11 cellular contexts compared by ENCODE assay signal in genomic region chrX:46444011-46444410, GRCh38.
DNase-seq lines count a peak whose midpoint lies in the region; ATAC-seq and FAIRE-seq lines count a peak whose summit lies in the region.
"Had no signal": no experiment of that assay in that cellular context is flagged by ENCODE, and none has a peak within 500 bp of the region (broad histone marks: within the 10 kb centered on the region; RNA-seq: fewer than 3 reads in every experiment).

No MANE protein-coding gene starts in this region.

- peak overlapping the region in 1 of 2 experiments; percentile 48 for H3K18ac ChIP-seq in mesenchymal stem cell (ENCODE audit: low read depth in 1 of 2, low read length in 2 of 2)

- H3K23ac ChIP-seq in mesenchymal stem cell (ENCODE audit: low read length in 2 of 2) = no peak overlapping the region

- H2BK120ac ChIP-seq in mesenchymal stem cell (ENCODE audit: low read depth, low read length) = no peak overlapping the region

- no peak overlapping the region for H2AK5ac ChIP-seq in mesenchymal stem cell (ENCODE audit: low read length, severe bottlenecking)

- no peak for ATAC-seq in activated CD4-positive, CD25-positive, alpha-beta regulatory T cell treated with anti-CD3 and anti-CD28 coated beads, Interleukin-2, amount 50 U/mL, for 24 hours
- no peak for ATAC-seq in Right ventricle myocardium superior (ENCODE audit: poor library complexity)
- ATAC-seq: Right ventricle myocardium inferior; stimulated activated naive B cell treated with anti-CD40 and anti-IgM and Interleukin-4, amounts not matched to agents 10 μg/mL and 1 μg/mL and 100 μg/mL, for 72 hours had no signal

- no peak overlapping the region for H3K9ac ChIP-seq in mesenchymal stem cell (ENCODE audit: low read length)

- H3K4me3 ChIP-seq in mesenchymal stem cell (ENCODE audit: insufficient read depth in 1 of 2, low read depth in 1 of 2, low read length in 2 of 2) = no peak overlapping the region
- no peak overlapping the region for H3K4me3 ChIP-seq in small intestine (ENCODE audit: low read depth in 1 of 2, low read length in 2 of 2)

- no peak overlapping the region for H2AFZ ChIP-seq in mesenchymal stem cell (ENCODE audit: low read depth, low read length)

- H3K9me3 ChIP-seq in mesenchymal stem cell (ENCODE audit: control insufficient read depth, low read length) (peaks cover 11% of the 10 kb centered on the region), small intestine (ENCODE audit: control insufficient read depth, low read depth) (no peaks in the 10 kb centered on the region)

- intact Hi-C loops in Right ventricle myocardium superior (cut with DNase I) = no loop called here

- H4K8ac ChIP-seq in mesenchymal stem cell (ENCODE audit: low read length) = no peak overlapping the region

- DNase-seq in EL (peak; percentile 86), LHCN-M2 (ENCODE audit: low read depth) (peak; percentile 89), amniotic stem cell (lab: John Stamatoyannopoulos, UW) (peak; percentile 15), mesenchymal stem cell (peak; percentile 90), small intestine (no peak), Right ventricle myocardium superior (no peak)
- DNase-seq: head of caudate nucleus; occipital lobe; stimulated activated naive B cell treated with anti-CD40 and anti-IgM and Interleukin-4, amounts not matched to agents 10 μg/mL and 1 μg/mL and 100 μg/mL, for 72 hours had no signal

- no peak for FAIRE-seq in small intestine (lab: Jason Lieb, UNC)

- H3K4me1 ChIP-seq in mesenchymal stem cell (ENCODE audit: control insufficient read depth, insufficient read depth, low read depth, low read length) = peaks cover 10% of the 10 kb centered on the region
- no peaks in the 10 kb centered on the region for H3K4me1 ChIP-seq in small intestine (ENCODE audit: control insufficient read depth in 2 of 2, insufficient read depth in 1 of 2, low read depth in 1 of 2, low read length in 1 of 2)

- peaks cover 0 to 3% of the 10 kb centered on the region in 2 experiments for H3K27me3 ChIP-seq in mesenchymal stem cell (ENCODE audit: control insufficient read depth in 1 of 2, insufficient read depth in 1 of 2, low read length in 2 of 2)
- no peaks in the 10 kb centered on the region for H3K27me3 ChIP-seq in small intestine (ENCODE audit: control insufficient read depth in 2 of 2, insufficient read depth in 2 of 2, low read length in 2 of 2)

- H3K14ac ChIP-seq in mesenchymal stem cell (ENCODE audit: low read length in 2 of 2) = no peak overlapping the region

- no peak overlapping the region for H3K4me2 ChIP-seq in mesenchymal stem cell (ENCODE audit: low read length, poor library complexity, severe bottlenecking)

- H3K36me3 ChIP-seq in mesenchymal stem cell (ENCODE audit: control insufficient read depth in 1 of 2, insufficient read depth in 2 of 2, low read depth in 1 of 2, low read length in 2 of 2) = peaks cover 0 to 7% of the 10 kb centered on the region in 2 experiments
- H3K36me3 ChIP-seq in small intestine (ENCODE audit: control insufficient read depth in 2 of 2, insufficient read depth in 2 of 2, low read length in 2 of 2) = no peaks in the 10 kb centered on the region

- peak overlapping the region in 1 of 2 experiments; percentile 51 for H3K4ac ChIP-seq in mesenchymal stem cell (ENCODE audit: low read depth in 1 of 2, low read length in 2 of 2)

- peak overlapping the region; percentile 79 for H3K27ac ChIP-seq in mesenchymal stem cell (ENCODE audit: low read length, poor library complexity, severe bottlenecking)
- H3K27ac ChIP-seq in small intestine (ENCODE audit: low read depth in 1 of 2, low read length in 1 of 2) = no peak overlapping the region

- no peak overlapping the region for H2BK5ac ChIP-seq in mesenchymal stem cell (ENCODE audit: low read depth, low read length, poor library complexity, severe bottlenecking)

- no peak overlapping the region for H2BK15ac ChIP-seq in mesenchymal stem cell (ENCODE audit: low read depth, poor library complexity, severe bottlenecking)

- peak overlapping the region in 1 of 2 experiments; percentile 63 for H2BK12ac ChIP-seq in mesenchymal stem cell (ENCODE audit: low read length in 2 of 2)

- peaks cover 2% of the 10 kb centered on the region for H3K79me1 ChIP-seq in mesenchymal stem cell (replicated peaks; ENCODE audit: low read length, poor library complexity, severe bottlenecking)

- H4K91ac ChIP-seq in mesenchymal stem cell (ENCODE audit: low read length) = peak overlapping the region; percentile 39

Comparison
In these comparisons a context has a peak if more than half of its experiments do, and no peak if none do; other contexts are left out.
1. DNase-seq: peak in EL (single experiment), LHCN-M2 (single experiment), amniotic stem cell (single experiment) and mesenchymal stem cell (single experiment); none in small intestine (single experiment) and Right ventricle myocardium superior (single experiment).